ENCODE assay signal across 20 cellular contexts in genomic region chr2:99654419-99654818, GRCh38.
DNase-seq lines count a peak whose midpoint lies in the region; ATAC-seq, FAIRE-seq and TF ChIP-seq lines count a peak whose summit lies in the region.
"Had no signal": no experiment of that assay in that cellular context is flagged by ENCODE, and none has a peak within 500 bp of the region (broad histone marks: within the 10 kb centered on the region; RNA-seq: fewer than 3 reads in every experiment).

No MANE protein-coding gene starts in this region.

- H3K4me3 Mint-ChIP-seq in stimulated activated naive B cell treated with anti-CD40 and anti-IgM and Interleukin-4, amounts not matched to agents 10 μg/mL and 1 μg/mL and 100 μg/mL, for 72 hours, result no peak overlapping the region
- H3K4me3 Mint-ChIP-seq: CD4-positive, CD25-positive, alpha-beta regulatory T cell had no signal

- H3K4me3 ChIP-seq in IMR-90 (ENCODE audit: insufficient read depth, low read depth, low read length), result no peak overlapping the region
- H3K4me3 ChIP-seq in endothelial cell of umbilical vein (replicated peaks in 1 of 3; ENCODE audit: insufficient read depth in 1 of 3, low read depth in 1 of 3, low read length in 3 of 3), result no peak overlapping the region
- H3K4me3 ChIP-seq in mesenchymal stem cell (ENCODE audit: insufficient read depth in 1 of 2, low read depth in 1 of 2, low read length in 2 of 2), result no peak overlapping the region

- no peak overlapping the region for H2BK12ac ChIP-seq in mesenchymal stem cell (ENCODE audit: low read length in 2 of 2)

- H2AK5ac ChIP-seq in IMR-90 (ENCODE audit: low read depth, low read length), result no peak overlapping the region
- H2AK5ac ChIP-seq in mesenchymal stem cell (ENCODE audit: low read length, severe bottlenecking), result no peak overlapping the region

- peaks cover 21% of the 10 kb centered on the region for H3K9me1 ChIP-seq in IMR-90 (ENCODE audit: insufficient read depth, low read length)
- H3K9me1 ChIP-seq in endothelial cell of umbilical vein (replicated peaks; ENCODE audit: control insufficient read depth, extremely low read depth, insufficient read depth, low read length), result no peaks in the 10 kb centered on the region

- no peak for TF ChIP-seq RAD21 in IMR-90 (IDR thresholded peaks at IDR 0.05; ENCODE audit: low read length)

- CTCF ChIA-PET in IMR-90 (lab: Yijun Ruan, JAX), result no interaction called here
- CTCF ChIA-PET in endothelial cell of umbilical vein (lab: Charles Lee), result interaction anchor here (1.4 kb wide), 1 partner anchor 608 kb away, joined by 5 read pairs; no protein-coding TSS in a partner anchor

- WGBS in IMR-90 (ENCODE audit: extremely low coverage in 2 of 2, insufficient read length in 1 of 2), 2 experiments, result no CpG with 5 or more reads among the region's 4 CpGs
- WGBS in mesenchymal stem cell, result 95% methylated on average over 3 of the region's 4 CpGs

- H3K27ac ChIP-seq in IMR-90 (ENCODE audit: insufficient read depth, low read length) (no peak overlapping the region; the same call in 1 of the 2 replicates), endothelial cell of umbilical vein (ENCODE audit: insufficient read depth, low read depth, low read length) (no peak overlapping the region), mesenchymal stem cell (ENCODE audit: low read length, poor library complexity, severe bottlenecking) (no peak overlapping the region)

- no peak overlapping the region for H3K4me2 ChIP-seq in IMR-90 (ENCODE audit: low read depth, low read length)
- no peak overlapping the region for H3K4me2 ChIP-seq in endothelial cell of umbilical vein (ENCODE audit: insufficient read depth, low read length)
- H3K4me2 ChIP-seq in mesenchymal stem cell (ENCODE audit: low read length, poor library complexity, severe bottlenecking), result no peak overlapping the region

- H3K18ac ChIP-seq in IMR-90 (ENCODE audit: low read depth, low read length) (no peak overlapping the region), mesenchymal stem cell (ENCODE audit: low read depth in 1 of 2, low read length in 2 of 2) (no peak overlapping the region)

- H3K79me1 ChIP-seq in IMR-90 (ENCODE audit: low read depth in 1 of 2, low read length in 2 of 2) (peaks cover 2 to 3% of the 10 kb centered on the region in 2 experiments; a peak in 1 of 4 replicates), mesenchymal stem cell (replicated peaks; ENCODE audit: low read length, poor library complexity, severe bottlenecking) (peaks cover 4% of the 10 kb centered on the region)

- intact Hi-C loops in IMR-90 (cut with micrococcal nuclease) (no loop called here), endothelial cell of umbilical vein (cut with micrococcal nuclease) (no loop called here)

- dilution Hi-C loops in IMR-90 (cut with HindIII; ENCODE audit: low sequenced_read_pairs, unreplicated experiment), result no loop called here
- dilution Hi-C loops in endothelial cell of umbilical vein (cut with MboI; ENCODE audit: extremely low pct_ligation_motif_present, low sequenced_read_pairs), result no loop called here

- H2BK5ac ChIP-seq in IMR-90 (ENCODE audit: low read depth, low read length, poor library complexity, severe bottlenecking) (peak overlapping the region; percentile 15), mesenchymal stem cell (ENCODE audit: low read depth, low read length, poor library complexity, severe bottlenecking) (no peak overlapping the region)

- peaks cover 4 to 15% of the 10 kb centered on the region in 2 donors for H3K4me1 Mint-ChIP-seq in stimulated activated naive B cell treated with anti-CD40 and anti-IgM and Interleukin-4, amounts not matched to agents 10 μg/mL and 1 μg/mL and 100 μg/mL, for 72 hours
- H3K4me1 Mint-ChIP-seq: CD4-positive, CD25-positive, alpha-beta regulatory T cell had no signal

- no peak overlapping the region for H2BK15ac ChIP-seq in IMR-90 (ENCODE audit: low read depth, low read length)
- no peak overlapping the region for H2BK15ac ChIP-seq in mesenchymal stem cell (ENCODE audit: low read depth, poor library complexity, severe bottlenecking)

- TF ChIP-seq CTCF in IMR-90 (conservative IDR thresholded peaks at IDR 0.05; ENCODE audit: low read depth, low read length) (no peak), endothelial cell of umbilical vein (IDR thresholded peaks at IDR 0.05; ENCODE audit: extremely low read depth in 1 of 2, insufficient read depth in 1 of 2, low read depth in 1 of 2, low read length in 2 of 2) (no peak)

- no peaks in the 10 kb centered on the region for H3K9me3 ChIP-seq in IMR-90 (ENCODE audit: control insufficient read depth, insufficient read depth, low read length)
- no peaks in the 10 kb centered on the region for H3K9me3 ChIP-seq in endothelial cell of umbilical vein (replicated peaks; ENCODE audit: control insufficient read depth, insufficient read depth, low read length)
- no peaks in the 10 kb centered on the region for H3K9me3 ChIP-seq in mesenchymal stem cell (ENCODE audit: control insufficient read depth, low read length)
- H3K9me3 ChIP-seq: BE2C had no signal

- H3K27me3 ChIP-seq in IMR-90 (ENCODE audit: control insufficient read depth, insufficient read depth, low read length), result no peaks in the 10 kb centered on the region
- H3K27me3 ChIP-seq in endothelial cell of umbilical vein (ENCODE audit: control insufficient read depth in 2 of 2, insufficient read depth in 2 of 2, low read length in 2 of 2), result no peaks in the 10 kb centered on the region
- peaks cover 0 to 69% of the 10 kb centered on the region in 2 experiments for H3K27me3 ChIP-seq in mesenchymal stem cell (ENCODE audit: control insufficient read depth in 1 of 2, insufficient read depth in 1 of 2, low read length in 2 of 2)
- H3K27me3 ChIP-seq: BE2C had no signal

- peak overlapping the region; percentile 47 for H3K27ac Mint-ChIP-seq in stimulated activated naive B cell treated with anti-CD40 and anti-IgM and Interleukin-4, amounts not matched to agents 10 μg/mL and 1 μg/mL and 100 μg/mL, for 72 hours
- H3K27ac Mint-ChIP-seq: CD4-positive, CD25-positive, alpha-beta regulatory T cell had no signal

- H4K91ac ChIP-seq in IMR-90 (ENCODE audit: insufficient read depth, low read depth, low read length) (no peak overlapping the region), mesenchymal stem cell (ENCODE audit: low read length) (no peak overlapping the region)

- no peak overlapping the region for H2BK20ac ChIP-seq in IMR-90 (ENCODE audit: low read depth, low read length)

- FAIRE-seq in endothelial cell of umbilical vein (lab: Jason Lieb, UNC), result no peak
- FAIRE-seq: GM12892, GM18507, H1 had no signal

- peaks cover 45 to 66% of the 10 kb centered on the region in 2 donors for H3K36me3 Mint-ChIP-seq in stimulated activated naive B cell treated with anti-CD40 and anti-IgM and Interleukin-4, amounts not matched to agents 10 μg/mL and 1 μg/mL and 100 μg/mL, for 72 hours

- no peak overlapping the region for H2BK120ac ChIP-seq in IMR-90 (ENCODE audit: low read depth, low read length)
- H2BK120ac ChIP-seq in mesenchymal stem cell (ENCODE audit: low read depth, low read length), result no peak overlapping the region

- H3K14ac ChIP-seq in IMR-90 (replicated peaks; ENCODE audit: low read depth, low read length) (no peak overlapping the region), mesenchymal stem cell (ENCODE audit: low read length in 2 of 2) (no peak overlapping the region)

- H2AK9ac ChIP-seq in IMR-90 (replicated peaks; ENCODE audit: low read depth, low read length, poor library complexity), result no peak overlapping the region

- H3K4ac ChIP-seq in IMR-90 (ENCODE audit: low read depth, low read length), result no peak overlapping the region
- no peak overlapping the region for H3K4ac ChIP-seq in mesenchymal stem cell (ENCODE audit: low read depth in 1 of 2, low read length in 2 of 2)

- no peak overlapping the region for H3K9ac ChIP-seq in IMR-90 (ENCODE audit: low read depth, low read length)
- no peak overlapping the region for H3K9ac ChIP-seq in endothelial cell of umbilical vein (replicated peaks; ENCODE audit: extremely low read depth, insufficient read depth, low read length)
- H3K9ac ChIP-seq in mesenchymal stem cell (ENCODE audit: low read length), result no peak overlapping the region

- H4K8ac ChIP-seq in IMR-90 (ENCODE audit: low read depth in 2 of 2, low read length in 2 of 2) (no peak overlapping the region; a peak in 1 of 4 replicates), mesenchymal stem cell (ENCODE audit: low read length) (no peak overlapping the region)

- DNase-seq in ELR (ENCODE audit: low read depth) (peak; percentile 16), IMR-90 (peak; percentile 75), endothelial cell of umbilical vein (ENCODE audit: low read depth, low spot score) (no peak), mesenchymal stem cell (no peak), hypothalamus (lab: John Stamatoyannopoulos, UW) (no peak), NCI-H524 treated with DMSO at 0.1 percent for 48 hours (lab: John Stamatoyannopoulos, UW) (no peak)
- DNase-seq in stimulated activated naive B cell treated with anti-CD40 and anti-IgM and Interleukin-4, amounts not matched to agents 10 μg/mL and 1 μg/mL and 100 μg/mL, for 72 hours, result no peak
- DNase-seq: BE2C; CD4-positive, CD25-positive, alpha-beta regulatory T cell; COR-L47; DMS153; KBM-7; NCI-H1105; NCI-H2081 treated with DMSO at 0.1 percent for 48 hours; NCI-H2227 treated with DMSO at 0.1 percent for 48 hours; NCI-H510A treated with DMSO at 0.1 percent for 48 hours; SHP77 treated with DMSO at 0.1 percent for 48 hours had no signal

- no peak overlapping the region for H3K23ac ChIP-seq in IMR-90 (ENCODE audit: low read depth, low read length)
- H3K23ac ChIP-seq in mesenchymal stem cell (ENCODE audit: low read length in 2 of 2), result no peak overlapping the region

- ATAC-seq in IMR-90 (ENCODE audit: low read depth), result peak; percentile 36; the same call in 1 of the 2 replicates
- no peak for ATAC-seq in stimulated activated naive B cell treated with anti-CD40 and anti-IgM and Interleukin-4, amounts not matched to agents 10 μg/mL and 1 μg/mL and 100 μg/mL, for 72 hours (replicated peaks)

- H4K20me1 ChIP-seq in IMR-90 (ENCODE audit: insufficient read depth, low read length) (no peaks in the 10 kb centered on the region), endothelial cell of umbilical vein (replicated peaks; ENCODE audit: control insufficient read depth, extremely low read depth, insufficient read depth, low read length) (no peaks in the 10 kb centered on the region)

- H4K5ac ChIP-seq in IMR-90 (ENCODE audit: low read depth, low read length), result no peak overlapping the region

- peaks cover 2% of the 10 kb centered on the region; the same call in 1 of the 2 replicates for H3K36me3 ChIP-seq in IMR-90 (ENCODE audit: control insufficient read depth, insufficient read depth, low read length)
- no peaks in the 10 kb centered on the region for H3K36me3 ChIP-seq in endothelial cell of umbilical vein (ENCODE audit: control insufficient read depth in 2 of 2, extremely low read depth in 1 of 2, insufficient read depth in 2 of 2, low read length in 2 of 2)
- H3K36me3 ChIP-seq in mesenchymal stem cell (ENCODE audit: control insufficient read depth in 1 of 2, insufficient read depth in 2 of 2, low read depth in 1 of 2, low read length in 2 of 2), result peaks cover 0 to 3% of the 10 kb centered on the region in 2 experiments
- H3K36me3 ChIP-seq: BE2C had no signal

- no peak overlapping the region for H2AFZ ChIP-seq in IMR-90 (replicated peaks; ENCODE audit: low read length, poor library complexity)
- no peak overlapping the region for H2AFZ ChIP-seq in endothelial cell of umbilical vein (ENCODE audit: low read depth, low read length)
- no peak overlapping the region for H2AFZ ChIP-seq in mesenchymal stem cell (ENCODE audit: low read depth, low read length)

- BruUV-seq in IMR-90 (replicated peaks; lab: Mats Ljungman, UMichigan) (no TSS peak), endothelial cell of umbilical vein (replicated peaks; lab: Mats Ljungman, UMichigan) (no TSS peak)

- in situ Hi-C loops in IMR-90 (cut with MboI; ENCODE audit: low sequenced_read_pairs), result no loop called here

- POLR2A ChIA-PET in IMR-90 (lab: Charles Lee; ENCODE audit: unreplicated experiment), result interaction anchor here (0.6 to 0.7 kb wide), 2 partner anchors 26 to 31 kb away, joined by 3 read pairs; no protein-coding TSS in a partner anchor
- POLR2A ChIA-PET in endothelial cell of umbilical vein (lab: Charles Lee), result no interaction called here

- H3K27me3 Mint-ChIP-seq in stimulated activated naive B cell treated with anti-CD40 and anti-IgM and Interleukin-4, amounts not matched to agents 10 μg/mL and 1 μg/mL and 100 μg/mL, for 72 hours, result no peaks in the 10 kb centered on the region

- H3K56ac ChIP-seq in IMR-90 (ENCODE audit: extremely low read depth, insufficient read depth, low read length), result no peak overlapping the region

- TF ChIP-seq POLR2A in IMR-90 (IDR thresholded peaks at IDR 0.05; ENCODE audit: low read depth, low read length) (no peak), endothelial cell of umbilical vein (IDR thresholded peaks at IDR 0.05; ENCODE audit: low read depth, low read length) (no peak)

- no peaks in the 10 kb centered on the region for H3K9me3 Mint-ChIP-seq in stimulated activated naive B cell treated with anti-CD40 and anti-IgM and Interleukin-4, amounts not matched to agents 10 μg/mL and 1 μg/mL and 100 μg/mL, for 72 hours

- no peaks in the 10 kb centered on the region for H3K79me2 ChIP-seq in endothelial cell of umbilical vein (ENCODE audit: control insufficient read depth, insufficient read depth, low read length)

- peaks cover 25% of the 10 kb centered on the region for H3K4me1 ChIP-seq in IMR-90 (ENCODE audit: control insufficient read depth, insufficient read depth, low read length)
- no peaks in the 10 kb centered on the region for H3K4me1 ChIP-seq in endothelial cell of umbilical vein (ENCODE audit: control insufficient read depth, extremely low read depth, insufficient read depth, low read length)
- peaks cover 6% of the 10 kb centered on the region for H3K4me1 ChIP-seq in mesenchymal stem cell (ENCODE audit: control insufficient read depth, insufficient read depth, low read depth, low read length)

Comparison
In these comparisons a context has a peak if more than half of its experiments do, and no peak if none do; other contexts are left out.
1. DNase-seq: peak in ELR (single experiment) and IMR-90 (single experiment); none in endothelial cell of umbilical vein (single experiment), stimulated activated naive B cell treated with anti-CD40 and anti-IgM and Interleukin-4, amounts not matched to agents 10 μg/mL and 1 μg/mL and 100 μg/mL, for 72 hours (single experiment), mesenchymal stem cell (single experiment), hypothalamus (0 of 51) and NCI-H524 treated with DMSO at 0.1 percent for 48 hours (single experiment).